Comparison of ENCODE assay signal across 8 cellular contexts in the genomic region with DNA sequence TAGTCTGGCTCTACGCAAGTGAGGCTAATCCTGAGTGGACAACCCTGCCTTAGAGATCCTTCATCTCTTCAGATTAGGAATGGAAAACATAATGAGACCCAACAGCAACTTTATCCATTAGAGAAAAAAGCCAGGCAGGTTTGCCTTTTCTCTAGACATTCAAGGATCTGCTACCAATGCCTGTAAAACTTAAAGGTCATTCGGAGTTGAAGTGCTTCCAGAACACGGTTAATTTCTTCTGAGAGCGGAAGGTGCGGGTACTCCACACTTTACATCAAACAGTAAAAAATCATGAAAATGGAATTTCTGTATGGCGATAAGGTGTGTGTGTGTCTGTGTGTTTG.
A peak's percentile ranks its signal among the peaks of the same experiment; 100 is the strongest.
DNase-seq lines count a peak whose midpoint lies in the region; ATAC-seq and TF ChIP-seq lines count a peak whose summit lies in the region.

No MANE protein-coding gene starts in this region.

- H3K9me3 ChIP-seq in BE2C: no peaks in the 10 kb centered on the region

- intact Hi-C loops in dendritic cell treated with granulocyte-macrophage colony-stimulating factor and Interleukin-4, amounts not matched to agents 40 ng/mL and 50 ng/mL, for 4 days (cut with micrococcal nuclease): no loop called here

- peak overlapping the region; percentile 86 to 95 (median 91) for H3K4me3 Mint-ChIP-seq in IgD-negative memory B cell
- H3K4me3 Mint-ChIP-seq in dendritic cell treated with granulocyte-macrophage colony-stimulating factor and Interleukin-4, amounts not matched to agents 40 ng/mL and 50 ng/mL, for 4 days: peak overlapping the region; percentile 79
- H3K4me3 Mint-ChIP-seq in nephron: peak overlapping the region; percentile 92 to 96 (median 96)

- no peaks in the 10 kb centered on the region for H3K4me1 ChIP-seq in BE2C

- ATAC-seq in GM21447 (IDR thresholded peaks at IDR 0.05; ENCODE audit: unreplicated experiment) (no peak), HG03457 (IDR thresholded peaks at IDR 0.05; ENCODE audit: unreplicated experiment) (no peak)

- TF ChIP-seq CTCF in BE2C (IDR thresholded peaks at IDR 0.05; ENCODE audit: low read depth, low read length): no peak
- TF ChIP-seq CTCF in nephron (IDR thresholded peaks at IDR 0.05; ENCODE audit: unreplicated experiment in 3 of 3): no peak

- H3K27me3 Mint-ChIP-seq in IgD-negative memory B cell: no peaks in the 10 kb centered on the region
- H3K27me3 Mint-ChIP-seq in dendritic cell treated with granulocyte-macrophage colony-stimulating factor and Interleukin-4, amounts not matched to agents 40 ng/mL and 50 ng/mL, for 4 days: peaks cover 13% of the 10 kb centered on the region
- H3K27me3 Mint-ChIP-seq in nephron (ENCODE audit: low read depth): no peaks in the 10 kb centered on the region

- H3K4me1 Mint-ChIP-seq in IgD-negative memory B cell (peaks cover 7 to 11% (median 9%) of the 10 kb centered on the region in 3 donors), nephron (peaks cover 22% of the 10 kb centered on the region)
- peaks cover 6% of the 10 kb centered on the region for H3K4me1 Mint-ChIP-seq in dendritic cell treated with granulocyte-macrophage colony-stimulating factor and Interleukin-4, amounts not matched to agents 40 ng/mL and 50 ng/mL, for 4 days (ENCODE audit: low read depth)

- H3K36me3 Mint-ChIP-seq in IgD-negative memory B cell: no peaks in the 10 kb centered on the region
- H3K36me3 Mint-ChIP-seq in dendritic cell treated with granulocyte-macrophage colony-stimulating factor and Interleukin-4, amounts not matched to agents 40 ng/mL and 50 ng/mL, for 4 days (ENCODE audit: low read depth): no peaks in the 10 kb centered on the region
- peaks cover 10% of the 10 kb centered on the region for H3K36me3 Mint-ChIP-seq in nephron (ENCODE audit: low read depth)

- no peaks in the 10 kb centered on the region; the same call in 1 of the 2 replicates for H3K36me3 ChIP-seq in BE2C

- H3K9me3 Mint-ChIP-seq in IgD-negative memory B cell (no peaks in the 10 kb centered on the region), nephron (no peaks in the 10 kb centered on the region)
- no peaks in the 10 kb centered on the region for H3K9me3 Mint-ChIP-seq in dendritic cell treated with granulocyte-macrophage colony-stimulating factor and Interleukin-4, amounts not matched to agents 40 ng/mL and 50 ng/mL, for 4 days

- no peaks in the 10 kb centered on the region for H3K27me3 ChIP-seq in BE2C

- H3K27ac Mint-ChIP-seq in IgD-negative memory B cell: peak overlapping the region; percentile 39 to 62 (median 43)
- no peak overlapping the region for H3K27ac Mint-ChIP-seq in dendritic cell treated with granulocyte-macrophage colony-stimulating factor and Interleukin-4, amounts not matched to agents 40 ng/mL and 50 ng/mL, for 4 days
- peak overlapping the region; percentile 85 to 93 (median 89) for H3K27ac Mint-ChIP-seq in nephron

- peak overlapping the region; percentile 82 for H3K4me3 ChIP-seq in BE2C (ENCODE audit: low read depth, low read length)

- DNase-seq in BE2C (no peak), DMS153 treated with DMSO at 0.1 percent for 48 hours (lab: John Stamatoyannopoulos, UW; ENCODE audit: unreplicated experiment) (no peak), DMS53 treated with DMSO at 0.1 percent for 48 hours (lab: John Stamatoyannopoulos, UW; ENCODE audit: unreplicated experiment) (no peak)
